8 cellular contexts compared by ENCODE assay signal in the genomic region with DNA sequence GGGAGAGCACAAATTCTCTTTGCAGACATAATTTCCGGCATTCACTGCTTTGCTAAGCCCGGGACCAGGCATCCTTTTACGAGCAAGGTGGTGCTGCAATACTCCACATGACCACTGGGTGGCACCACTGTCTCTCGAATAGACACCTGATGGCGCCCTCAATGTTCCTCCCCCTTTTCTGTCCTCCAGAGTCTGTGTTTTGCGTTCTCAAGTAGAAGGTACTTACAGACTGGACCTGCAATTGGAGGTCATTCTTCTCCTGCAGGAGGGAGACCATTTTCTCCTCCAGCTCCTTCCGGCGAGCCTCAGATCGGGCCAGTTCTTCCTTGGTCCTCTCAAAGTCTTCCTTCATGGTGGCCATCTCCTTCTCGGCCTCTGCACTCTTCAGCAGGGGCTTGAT. TPM values are rescaled to one million over a fixed set of nuclear protein-coding genes. Genes with fewer than 3 reads are reported as not detected.
DNase-seq lines count a peak whose midpoint lies in the region; ATAC-seq, FAIRE-seq and TF ChIP-seq lines count a peak whose summit lies in the region.

No MANE protein-coding gene starts in this region.

- no peak overlapping the region for H3K27ac ChIP-seq in H1 (ENCODE audit: low read depth, low read length)

- no peaks in the 10 kb centered on the region for H4K20me1 ChIP-seq in H1 (replicated peaks in 1 of 2; ENCODE audit: control insufficient read depth in 1 of 2, insufficient read depth in 2 of 2, low read length in 2 of 2)

- no peak overlapping the region for H2BK12ac ChIP-seq in H1 (ENCODE audit: low read depth, low read length)

- H4K91ac ChIP-seq in H1 (replicated peaks; ENCODE audit: insufficient read length, low read length): no peak overlapping the region

- peak; percentile 80 for ATAC-seq in activated CD8-positive, alpha-beta T cell treated with anti-CD3 and anti-CD28 coated beads for 36 hours
- ATAC-seq in HG02588 (IDR thresholded peaks at IDR 0.05; ENCODE audit: unreplicated experiment): no peak

- no peaks in the 10 kb centered on the region for H3K79me1 ChIP-seq in H1 (ENCODE audit: low read depth, low read length)

- H4K8ac ChIP-seq in H1 (ENCODE audit: extremely low read depth, insufficient read depth, low read length): no peak overlapping the region

- H2BK120ac ChIP-seq in H1 (replicated peaks; ENCODE audit: low read depth, low read length): no peak overlapping the region

- no peaks in the 10 kb centered on the region for H3K23me2 ChIP-seq in H1 (ENCODE audit: low read depth, low read length)

- H3K4me3 ChIP-seq in HFF-Myc (replicated peaks; ENCODE audit: low read depth, low read length) (no peak overlapping the region), H1 (ENCODE audit: extremely low read depth in 1 of 4, insufficient read depth in 2 of 4, low read depth in 3 of 4, low read length in 4 of 4) (no peak overlapping the region)

- H3K4me2 ChIP-seq in H1 (ENCODE audit: insufficient read depth in 1 of 2, low read depth in 2 of 2, low read length in 2 of 2): no peak overlapping the region

- peak; percentile 97 to 99 for TF ChIP-seq RAD21 in H1 (IDR thresholded peaks at IDR 0.05 in 1 of 2, conservative IDR thresholded peaks at IDR 0.05 in 1 of 2; ENCODE audit: low read depth in 2 of 2, low read length in 2 of 2)

- H3K27ac Mint-ChIP-seq in activated CD8-positive, alpha-beta T cell treated with anti-CD3 and anti-CD28 coated beads for 36 hours: no peak overlapping the region

- no peak for TF ChIP-seq EP300 in H1 (IDR thresholded peaks at IDR 0.05; ENCODE audit: borderline replicate concordance in 1 of 2, low read depth in 2 of 2, low read length in 2 of 2)

- FAIRE-seq in H1 (lab: Jason Lieb, UNC): peak; percentile 91

- no peak overlapping the region for H3K23ac ChIP-seq in H1 (ENCODE audit: insufficient read length)

- in situ Hi-C loops in Caki2 (cut with HindIII; ENCODE audit: low pct_unique_long_range_greater_than_20kb, low sequenced_read_pairs): no loop called here

- no peak overlapping the region for H2BK20ac ChIP-seq in H1 (ENCODE audit: low read length)

- H3K27me3 ChIP-seq in H1 (replicated peaks in 1 of 4; ENCODE audit: control insufficient read depth in 3 of 4, extremely low read depth in 1 of 4, insufficient read depth in 3 of 4, low read length in 3 of 4): no peaks in the 10 kb centered on the region

- CTCF ChIA-PET in activated CD8-positive, alpha-beta T cell treated with anti-CD3 and anti-CD28 coated beads for 36 hours (lab: Charles Lee): interaction anchor here (0.9 to 8.2 kb wide), 12 partner anchors 8 to 288 kb away, joined by 3 to 96 read pairs (median 5); no protein-coding TSS in a partner anchor
- CTCF ChIA-PET in H1 (lab: Charles Lee; ENCODE audit: partially characterized antibody): interaction anchor here (0.7 to 15.5 kb wide), 35 partner anchors 7 to 405 kb away, joined by 3 to 343 read pairs (median 4); no protein-coding TSS in a partner anchor

- 48% methylated on average over 10 of the region's 10 CpGs; no CpG with 5 or more reads in 1 of the 2 experiments for WGBS in H1 (ENCODE audit: extremely low coverage in 1 of 2, insufficient coverage in 1 of 2, insufficient read length in 1 of 2, insufficient replicate concordance in 2 of 2, low coverage in 1 of 2, low lambda C conversion rate in 2 of 2, missing lambda C conversion rate in 1 of 2), 2 experiments

- DNase-seq in Caki2 (ENCODE audit: low read depth): peak; percentile 48
- DNase-seq in HFF-Myc (ENCODE audit: extremely low read depth, low read depth): peak; percentile 69
- DNase-seq in NCI-H748 (lab: John Stamatoyannopoulos, UW; ENCODE audit: unreplicated experiment): peak; percentile 74
- DNase-seq in activated CD8-positive, alpha-beta T cell treated with anti-CD3 and anti-CD28 coated beads for 36 hours: peak; percentile 92
- DNase-seq in H1 (ENCODE audit: low read depth in 1 of 2, low spot score in 2 of 2): peak; percentile 73 to 97
- peak; percentile 63 for DNase-seq in midbrain (lab: John Stamatoyannopoulos, UW)
- DNase-seq in stimulated activated CD8-positive, alpha-beta memory T cell treated with anti-CD3 and anti-CD28 coated beads, Interleukin-2, amount 100 ng/mL, for 48 hours (ENCODE audit: low read depth in 2 of 2): peak; percentile 51 to 76

- TF ChIP-seq POLR2A in H1 (IDR thresholded peaks at IDR 0.05; ENCODE audit: control extremely low read depth in 1 of 2, low read depth in 2 of 2, low read length in 2 of 2): no peak

- H3K4ac ChIP-seq in H1 (replicated peaks; ENCODE audit: insufficient read length, low read depth, low read length): no peak overlapping the region

- no peak overlapping the region for H3K56ac ChIP-seq in H1 (replicated peaks; ENCODE audit: insufficient read length, low read depth, low read length)

- no peaks in the 10 kb centered on the region for H3K36me3 Mint-ChIP-seq in activated CD8-positive, alpha-beta T cell treated with anti-CD3 and anti-CD28 coated beads for 36 hours (ENCODE audit: low read depth)

- H3K27me3 Mint-ChIP-seq in activated CD8-positive, alpha-beta T cell treated with anti-CD3 and anti-CD28 coated beads for 36 hours: peaks cover 4% of the 10 kb centered on the region

- H2BK15ac ChIP-seq in H1 (ENCODE audit: low read length): no peak overlapping the region

- H2BK5ac ChIP-seq in H1 (ENCODE audit: low read depth, low read length): no peak overlapping the region

- no peaks in the 10 kb centered on the region for H3K36me3 ChIP-seq in H1 (ENCODE audit: control insufficient read depth in 2 of 4, insufficient read depth in 4 of 4, low read length in 3 of 4)

- no peak overlapping the region for H3K18ac ChIP-seq in H1 (ENCODE audit: extremely low read depth, low read length)

- peak overlapping the region; percentile 94 for H2AFZ ChIP-seq in H1 (ENCODE audit: low read length)

- H2AK5ac ChIP-seq in H1 (ENCODE audit: low read depth, low read length): no peak overlapping the region

- no peaks in the 10 kb centered on the region for H3K9me3 ChIP-seq in H1 (ENCODE audit: insufficient read depth in 2 of 2, low read depth in 1 of 2, low read length in 1 of 2)

- no peak overlapping the region for H3K4me3 Mint-ChIP-seq in activated CD8-positive, alpha-beta T cell treated with anti-CD3 and anti-CD28 coated beads for 36 hours

- POLR2A ChIA-PET in activated CD8-positive, alpha-beta T cell treated with anti-CD3 and anti-CD28 coated beads for 36 hours (lab: Charles Lee): interaction anchor here (1.2 kb wide), 1 partner anchor 284 kb away, joined by 3 read pairs; no protein-coding TSS in a partner anchor
- POLR2A ChIA-PET in H1 (lab: Charles Lee; ENCODE audit: partially characterized antibody): interaction anchor here (1.7 kb wide), 1 partner anchor 287 kb away, joined by 3 read pairs; no protein-coding TSS in a partner anchor

- intact Hi-C loops in activated CD8-positive, alpha-beta T cell treated with anti-CD3 and anti-CD28 coated beads for 36 hours (cut with micrococcal nuclease): loop anchor here (5.0 kb wide), 1 partner anchor 285 kb away; no protein-coding TSS in a partner anchor

- H3K9me3 Mint-ChIP-seq in activated CD8-positive, alpha-beta T cell treated with anti-CD3 and anti-CD28 coated beads for 36 hours: no peaks in the 10 kb centered on the region

- no peaks in the 10 kb centered on the region for H3K4me1 Mint-ChIP-seq in activated CD8-positive, alpha-beta T cell treated with anti-CD3 and anti-CD28 coated beads for 36 hours (ENCODE audit: low read depth)

- H3K79me2 ChIP-seq in H1 (ENCODE audit: control insufficient read depth in 1 of 2, insufficient read depth in 2 of 2, low read length in 2 of 2): no peaks in the 10 kb centered on the region

- no peak overlapping the region for H3K14ac ChIP-seq in H1 (ENCODE audit: insufficient read length)

- no peaks in the 10 kb centered on the region for H3K4me1 ChIP-seq in H1 (replicated peaks in 1 of 4; ENCODE audit: control insufficient read depth in 3 of 4, insufficient read depth in 4 of 4, low read length in 3 of 4)

- H4K5ac ChIP-seq in H1 (ENCODE audit: insufficient read length, low read depth, low read length): no peak overlapping the region

- TF ChIP-seq CTCF in HFF-Myc (IDR thresholded peaks at IDR 0.05; ENCODE audit: low read depth, low read length, missing control alignments): peak; percentile 94
- TF ChIP-seq CTCF in activated CD8-positive, alpha-beta T cell treated with anti-CD3 and anti-CD28 coated beads for 36 hours (IDR thresholded peaks at IDR 0.05): peak; percentile 95
- peak; percentile 88 to 96 (median 96) for TF ChIP-seq CTCF in H1 (IDR thresholded peaks at IDR 0.05; ENCODE audit: control extremely low read depth in 1 of 3, insufficient read depth in 1 of 3, low read depth in 1 of 3, low read length in 3 of 3)

- no peak overlapping the region for H3K9ac ChIP-seq in H1 (replicated peaks in 1 of 4; ENCODE audit: extremely low read depth in 1 of 4, low read depth in 3 of 4, low read length in 3 of 4)

TF ChIP-seq in H1, 55 proteins besides CTCF, POLR2A, EP300 and RAD21:
- TF ChIP-seq CBX5 (IDR thresholded peaks at IDR 0.05; ENCODE audit: low read depth, low read length) (no peak), RNF2 (IDR thresholded peaks at IDR 0.05; ENCODE audit: borderline replicate concordance, low read depth, low read length, missing control alignments, poor library complexity, severe bottlenecking) (no peak), YY1 (IDR thresholded peaks at IDR 0.05; ENCODE audit: low read depth, low read length) (peak; percentile 79)

RNA-seq across cellular contexts. Expression of gene MYH13, which starts 45.2 kb away (rescaled TPM):
- not detected in 2 replicates for total RNA-seq in Caki2 (2014; rRNA removed; shearing (Covaris generic); ENCODE audit: low replicate concordance)
- not detected for total RNA-seq in activated CD8-positive, alpha-beta T cell treated with anti-CD3 and anti-CD28 coated beads for 36 hours
- total RNA-seq in H1 (2021; fragmentation: NEBNext Ultra II Directional; extraction: Animal tissue kit (Norgen Biotek cat#: 25700)): not detected in 2 replicates
- polyA plus RNA-seq in H1 (2011; rRNA removed): not detected in 2 replicates
- polyA plus RNA-seq in H1 (2011; cell fraction: cytosol; rRNA removed): not detected
- not detected for polyA plus RNA-seq in H1 (2011; cell fraction: nucleus; rRNA removed)
- polyA plus RNA-seq in H1 (2012, experiment 1 of 2): not detected in 4 replicates
- polyA plus RNA-seq in H1 (2012, experiment 2 of 2): not detected
- not detected for polyA plus RNA-seq in H1 (2013, experiment 1 of 2)
- polyA plus RNA-seq in H1 (2013, experiment 2 of 2): 0.02 TPM
- polyA minus RNA-seq in H1 (2011; rRNA and poly(A)+ RNA removed): not detected in 2 replicates
- polyA minus RNA-seq in H1 (2011; cell fraction: cytosol; rRNA and poly(A)+ RNA removed): not detected
- polyA minus RNA-seq in H1 (2011; cell fraction: nucleus; rRNA and poly(A)+ RNA removed): not detected
